Comparison of ENCODE assay signal across 14 cellular contexts in the genomic region with DNA sequence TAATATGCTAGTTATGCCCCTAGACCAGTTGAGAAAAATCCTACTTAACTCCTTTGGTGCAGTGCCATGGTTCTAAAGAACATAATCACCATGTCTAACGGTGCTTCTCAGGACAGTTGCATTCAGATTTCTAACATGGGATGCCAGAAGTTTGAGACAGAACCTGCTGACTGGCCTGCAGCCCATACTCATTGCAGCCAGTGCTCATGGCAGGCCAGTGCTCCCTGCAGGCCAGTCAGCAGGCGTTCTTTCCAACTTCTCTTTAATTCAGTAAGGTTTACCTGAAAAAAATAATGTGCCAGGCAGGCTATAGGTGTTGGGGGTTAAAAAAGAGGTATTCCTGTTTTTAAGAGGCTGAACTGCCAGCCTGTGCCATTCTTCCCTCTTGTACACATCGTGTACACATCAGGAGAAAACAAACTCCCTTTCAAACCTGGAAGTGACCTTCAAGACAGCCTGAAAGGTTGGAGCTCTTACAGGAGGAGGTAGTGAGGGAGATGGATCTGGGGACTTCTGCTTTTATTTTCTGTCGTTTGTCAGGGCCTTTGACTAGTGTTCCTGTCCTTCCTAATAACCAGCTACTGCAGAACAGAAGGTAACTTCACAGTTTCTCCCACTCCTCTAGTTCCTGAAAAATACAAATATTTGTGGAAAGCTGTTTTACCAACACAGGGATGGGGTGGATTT.
"Had no signal": no experiment of that assay in that cellular context is flagged by ENCODE, and none has a peak within 500 bp of the region (broad histone marks: within the 10 kb centered on the region; RNA-seq: fewer than 3 reads in every experiment).

No MANE protein-coding gene starts in this region.

- DNase-seq: activated CD4-positive, alpha-beta T cell treated with anti-CD3 and anti-CD28 coated beads for 1 hour; activated effector memory CD4-positive, alpha-beta T cell treated with anti-CD3 and anti-CD28 coated beads, Interleukin-2, amount 50 U/mL, for 16 hours; activated naive CD4-positive, alpha-beta T cell treated with anti-CD3 and anti-CD28 coated beads, Interleukin-2, amount 50 U/mL, for 16 hours; activated T-cell treated with anti-CD3 and anti-CD28 coated beads, Interleukin-2, amount 50 U/mL, for 72 hours; aorta; erythroblast; left ventricle myocardium inferior; psoas muscle; T-cell had no signal

- H3K27ac Mint-ChIP-seq: activated T-cell treated with anti-CD3 and anti-CD28 coated beads, Interleukin-2, amount 50 U/mL, for 72 hours; T-cell had no signal

- H3K36me3 Mint-ChIP-seq: T-cell had no signal

- H3K9me3 Mint-ChIP-seq: activated T-cell treated with anti-CD3 and anti-CD28 coated beads, Interleukin-2, amount 50 U/mL, for 72 hours; central memory CD8-positive, alpha-beta T cell; neural crest cell; T-cell had no signal

- H3K4me1 ChIP-seq: left ventricle myocardium inferior, psoas muscle had no signal

- H3K36me3 ChIP-seq: left ventricle myocardium inferior, thoracic aorta had no signal

- H3K4me3 ChIP-seq: coronary artery, left ventricle myocardium inferior, psoas muscle, thoracic aorta had no signal

- H3K9me3 ChIP-seq: left ventricle myocardium inferior, psoas muscle, thoracic aorta had no signal

- H3K4me3 Mint-ChIP-seq: activated T-cell treated with anti-CD3 and anti-CD28 coated beads, Interleukin-2, amount 50 U/mL, for 72 hours; central memory CD8-positive, alpha-beta T cell; neural crest cell; T-cell had no signal

- H3K4me1 Mint-ChIP-seq: central memory CD8-positive, alpha-beta T cell; neural crest cell; T-cell had no signal

- H3K27ac ChIP-seq: coronary artery, left ventricle myocardium inferior, psoas muscle, thoracic aorta had no signal

- ATAC-seq: activated T-cell treated with anti-CD3 and anti-CD28 coated beads, Interleukin-2, amount 50 U/mL, for 72 hours; right cardiac atrium; T-cell had no signal
